ENCODE assay signal across 9 cellular contexts in the genomic region with DNA sequence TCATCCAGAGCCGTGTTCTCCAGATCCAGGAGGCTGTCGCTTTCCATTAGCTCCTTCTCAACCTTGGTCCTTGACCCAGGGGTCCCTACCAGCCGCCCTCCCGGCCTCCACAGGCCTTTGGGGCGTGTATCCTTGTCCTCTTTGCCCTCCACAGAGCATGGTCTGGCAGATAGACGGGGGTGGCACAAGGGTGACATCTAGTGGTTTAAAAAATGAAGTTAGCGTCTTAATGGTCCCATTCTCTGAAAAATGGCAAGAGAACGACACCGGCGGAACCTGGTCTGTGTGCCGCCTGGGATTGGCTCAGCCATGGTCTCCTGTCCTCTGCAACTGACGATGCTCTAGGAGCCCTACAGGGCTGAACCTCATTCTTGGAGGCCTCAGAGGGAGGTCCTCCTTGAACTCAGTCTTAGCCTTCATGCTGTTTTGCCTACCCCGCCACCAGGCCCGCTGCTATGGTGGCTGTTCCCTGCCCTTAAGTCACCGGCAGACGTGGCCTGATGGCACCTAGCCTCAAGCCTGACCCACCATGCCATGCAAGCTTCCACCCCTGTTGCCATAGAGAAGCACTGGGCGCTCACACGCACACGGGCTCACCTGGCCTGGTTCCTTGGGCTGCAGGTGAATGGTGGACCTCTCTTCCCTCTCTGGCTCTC.
A peak's percentile ranks its signal among the peaks of the same experiment; 100 is the strongest.
DNase-seq lines count a peak whose midpoint lies in the region; ATAC-seq, FAIRE-seq and TF ChIP-seq lines count a peak whose summit lies in the region.
"Had no signal": no experiment of that assay in that cellular context is flagged by ENCODE, and none has a peak within 500 bp of the region (broad histone marks: within the 10 kb centered on the region; RNA-seq: fewer than 3 reads in every experiment).

No MANE protein-coding gene starts in this region.

- intact Hi-C loops in activated B cell treated with CpG ODN at 0.5 μM for 24 hours (cut with micrococcal nuclease), result loop anchor here (1.0 to 2.0 kb wide), 3 partner anchors 192 to 1233 kb away; no protein-coding TSS in a partner anchor
- intact Hi-C loops in right cardiac atrium (cut with DNase I), result no loop called here

- H3K4me3 Mint-ChIP-seq in activated B cell treated with CpG ODN at 0.5 μM for 24 hours, result no peak overlapping the region
- no peak overlapping the region for H3K4me3 Mint-ChIP-seq in stimulated activated naive B cell treated with anti-CD40 and anti-IgM and Interleukin-4, amounts not matched to agents 10 μg/mL and 1 μg/mL and 100 μg/mL, for 72 hours

- ATAC-seq in activated B cell treated with CpG ODN at 0.5 μM for 24 hours (ENCODE audit: low read depth) (peak; percentile 78), right cardiac atrium (peak; percentile 48 to 81), GM18870 (IDR thresholded peaks at IDR 0.05; ENCODE audit: unreplicated experiment) (no peak), HG02852 (IDR thresholded peaks at IDR 0.05; ENCODE audit: unreplicated experiment) (no peak)
- ATAC-seq in stimulated activated naive B cell treated with anti-CD40 and anti-IgM and Interleukin-4, amounts not matched to agents 10 μg/mL and 1 μg/mL and 100 μg/mL, for 72 hours (replicated peaks), result peak; percentile 96 to 97

- H3K27me3 Mint-ChIP-seq in activated B cell treated with CpG ODN at 0.5 μM for 24 hours, result no peaks in the 10 kb centered on the region
- peaks cover 0 to 5% of the 10 kb centered on the region in 2 donors for H3K27me3 Mint-ChIP-seq in stimulated activated naive B cell treated with anti-CD40 and anti-IgM and Interleukin-4, amounts not matched to agents 10 μg/mL and 1 μg/mL and 100 μg/mL, for 72 hours

- POLR2A ChIA-PET in activated B cell treated with CpG ODN at 0.5 μM for 24 hours (lab: Charles Lee), result no interaction called here

- H3K27ac Mint-ChIP-seq in activated B cell treated with CpG ODN at 0.5 μM for 24 hours, result no peak overlapping the region
- H3K27ac Mint-ChIP-seq in stimulated activated naive B cell treated with anti-CD40 and anti-IgM and Interleukin-4, amounts not matched to agents 10 μg/mL and 1 μg/mL and 100 μg/mL, for 72 hours, result peak overlapping the region; percentile 26

- peaks cover 14% of the 10 kb centered on the region for H3K4me1 Mint-ChIP-seq in activated B cell treated with CpG ODN at 0.5 μM for 24 hours
- peaks cover 5 to 14% of the 10 kb centered on the region in 2 donors for H3K4me1 Mint-ChIP-seq in stimulated activated naive B cell treated with anti-CD40 and anti-IgM and Interleukin-4, amounts not matched to agents 10 μg/mL and 1 μg/mL and 100 μg/mL, for 72 hours

- peak; percentile 90 for FAIRE-seq in GM12891 (lab: Jason Lieb, UNC)
- FAIRE-seq: frontal cortex had no signal

- no peaks in the 10 kb centered on the region for H3K4me1 ChIP-seq in right cardiac atrium (ENCODE audit: control insufficient read depth, insufficient read depth, low read length)

- H3K4me3 ChIP-seq in AG09309 (ENCODE audit: control insufficient read depth, low read depth, low read length) (no peak overlapping the region), right cardiac atrium (ENCODE audit: low read length) (no peak overlapping the region)

- H3K9me3 Mint-ChIP-seq in activated B cell treated with CpG ODN at 0.5 μM for 24 hours, result no peaks in the 10 kb centered on the region
- no peaks in the 10 kb centered on the region for H3K9me3 Mint-ChIP-seq in stimulated activated naive B cell treated with anti-CD40 and anti-IgM and Interleukin-4, amounts not matched to agents 10 μg/mL and 1 μg/mL and 100 μg/mL, for 72 hours

- 39% methylated on average over 19 of the region's 19 CpGs for WGBS in right cardiac atrium

- DNase-seq in AG09309 (ENCODE audit: low read depth) (no peak), GM12891 (ENCODE audit: insufficient read length, low spot score) (peak; percentile 57), NCI-H1930 (lab: John Stamatoyannopoulos, UW) (peak; percentile 9 to 16), activated B cell treated with CpG ODN at 0.5 μM for 24 hours (peak; percentile 24), right cardiac atrium (peak in 2 of 3 donors; percentile 17 to 50)
- peak; percentile 57 for DNase-seq in stimulated activated naive B cell treated with anti-CD40 and anti-IgM and Interleukin-4, amounts not matched to agents 10 μg/mL and 1 μg/mL and 100 μg/mL, for 72 hours

- H3K36me3 Mint-ChIP-seq in activated B cell treated with CpG ODN at 0.5 μM for 24 hours (ENCODE audit: low read depth), result no peaks in the 10 kb centered on the region
- H3K36me3 Mint-ChIP-seq in stimulated activated naive B cell treated with anti-CD40 and anti-IgM and Interleukin-4, amounts not matched to agents 10 μg/mL and 1 μg/mL and 100 μg/mL, for 72 hours, result no peaks in the 10 kb centered on the region

- CTCF ChIA-PET in activated B cell treated with CpG ODN at 0.5 μM for 24 hours (lab: Charles Lee), result interaction anchor here (0.8 to 4.0 kb wide), 13 partner anchors 10 to 1233 kb away, joined by 3 to 80 read pairs (median 4); no protein-coding TSS in a partner anchor

- H3K9me3 ChIP-seq in right cardiac atrium (ENCODE audit: control insufficient read depth, low read length), result no peaks in the 10 kb centered on the region

- no peak for TF ChIP-seq POLR2A in GM12891 (IDR thresholded peaks at IDR 0.05; ENCODE audit: low read depth, low read length)

- peak; percentile 68 for TF ChIP-seq CTCF in AG09309 (IDR thresholded peaks at IDR 0.05; ENCODE audit: control insufficient read depth, insufficient read depth, low read depth, low read length, missing control alignments)
- TF ChIP-seq CTCF in activated B cell treated with CpG ODN at 0.5 μM for 24 hours (IDR thresholded peaks at IDR 0.05), result peak; percentile 74

- H3K27ac ChIP-seq in right cardiac atrium (ENCODE audit: low read length), result no peak overlapping the region

- peaks cover 5% of the 10 kb centered on the region for H3K27me3 ChIP-seq in right cardiac atrium (ENCODE audit: control insufficient read depth, insufficient read depth)

TF ChIP-seq in GM12891, 5 proteins besides CTCF, POLR2A, EP300 and RAD21:
- no peak for TF ChIP-seq TAF1 (IDR thresholded peaks at IDR 0.05; ENCODE audit: low read depth, low read length)

Comparison
In these comparisons a context has a peak if more than half of its experiments do, and no peak if none do; other contexts are left out.
1. ATAC-seq: peak in activated B cell treated with CpG ODN at 0.5 μM for 24 hours (single experiment), right cardiac atrium (2 of 2) and stimulated activated naive B cell treated with anti-CD40 and anti-IgM and Interleukin-4, amounts not matched to agents 10 μg/mL and 1 μg/mL and 100 μg/mL, for 72 hours (2 of 2); none in GM18870 (single experiment) and HG02852 (single experiment).